1 cellular context compared by ENCODE assay signal in the genomic region with DNA sequence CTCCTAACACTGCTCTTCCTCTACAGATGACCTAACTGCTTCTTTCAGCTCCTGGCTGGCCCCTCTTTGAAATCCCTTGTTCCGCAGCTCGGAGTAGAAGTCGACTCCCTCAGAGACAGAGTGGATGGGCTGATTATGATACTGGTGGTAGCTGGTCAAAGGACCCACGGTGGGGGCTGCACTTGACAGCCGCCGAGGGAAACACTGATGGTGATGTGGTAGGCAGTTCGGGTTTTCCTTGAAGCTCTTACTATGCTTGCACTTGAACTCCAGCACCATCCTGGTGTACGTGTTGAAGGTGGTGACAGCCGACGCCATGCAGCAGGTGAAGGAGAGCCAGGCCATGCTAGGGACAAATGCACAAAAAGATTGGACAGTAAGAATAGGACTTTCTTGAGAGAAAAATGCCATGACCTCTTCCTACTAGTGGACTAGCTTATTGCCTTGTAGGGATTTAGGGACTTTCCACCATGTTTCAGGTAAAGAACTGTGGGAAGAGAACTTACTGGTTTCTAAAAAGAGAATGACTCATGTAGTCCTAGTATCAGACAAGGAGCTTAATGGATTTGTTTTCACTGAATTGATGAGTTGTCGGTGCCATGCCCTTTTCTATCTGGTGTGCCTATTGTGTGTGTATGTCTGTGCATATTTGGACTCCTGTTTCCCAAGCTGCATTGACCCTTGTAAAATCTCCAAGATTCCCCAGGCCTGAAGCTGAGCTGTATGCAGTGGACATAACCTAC.
TF ChIP-seq lines count a peak whose summit lies in the region.

No MANE protein-coding gene starts in this region.

TF ChIP-seq in H1, 55 proteins besides CTCF, POLR2A, EP300 and RAD21:
- TF ChIP-seq RXRA (IDR thresholded peaks at IDR 0.05; ENCODE audit: insufficient read depth, low read depth, low read length) (no peak), KDM4A (IDR thresholded peaks at IDR 0.05; ENCODE audit: low read depth, low read length, severe bottlenecking) (no peak), TAF7 (optimal IDR thresholded peaks at IDR 0.05; ENCODE audit: borderline replicate concordance, low read depth, low read length) (no peak), SIRT6 (IDR thresholded peaks at IDR 0.05; ENCODE audit: low read length) (no peak), SRF (IDR thresholded peaks at IDR 0.05; ENCODE audit: low read depth, low read length) (no peak), TBP (IDR thresholded peaks at IDR 0.05; ENCODE audit: low read depth, low read length) (no peak), KDM1A (IDR thresholded peaks at IDR 0.05; ENCODE audit: borderline replicate concordance, low read length) (no peak), HDAC6 (IDR thresholded peaks at IDR 0.05; ENCODE audit: low read depth, low read length) (no peak), KDM5A (IDR thresholded peaks at IDR 0.05; ENCODE audit: low read length) (no peak), TEAD4 (IDR thresholded peaks at IDR 0.05; ENCODE audit: low read depth, low read length) (no peak)
